8 cellular contexts compared by ENCODE assay signal in genomic region chr11:78139422-78140391, GRCh38. TPM values are rescaled to one million over a fixed set of nuclear protein-coding genes. Genes with fewer than 3 reads are reported as not detected.
DNase-seq lines count a peak whose midpoint lies in the region; ATAC-seq and TF ChIP-seq lines count a peak whose summit lies in the region.

Gene ALG8 (minus strand): TSS chr11:78139626. CDS start chr11:78139588, 38 bp downstream.

- peaks cover 14% of the 10 kb centered on the region for H3K36me3 Mint-ChIP-seq in T-helper 17 cell (ENCODE audit: low read depth)

- DNase-seq in NCI-H1694 treated with DMSO at 0.1 percent for 48 hours (lab: John Stamatoyannopoulos, UW) (peak; percentile 84), T-helper 17 cell (peak; percentile 90 to 98 (median 94)), left ventricle myocardium superior (peak; percentile 98), pulmonary artery endothelial cell (ENCODE audit: low read depth, low spot score) (peak; percentile 81), uterus (peak; percentile 93 to 97)

- intact Hi-C loops in left ventricle myocardium superior (cut with micrococcal nuclease) (no loop called here), uterus (cut with DNase I; ENCODE audit: low total_unique reads) (no loop called here)

- peak within 1 kb of the TSS; percentile 66 for H3K27ac ChIP-seq in angular gyrus (ENCODE audit: low read depth, low read length)
- peak within 1 kb of the TSS; percentile 67 to 68 for H3K27ac ChIP-seq in uterus

- H3K27ac Mint-ChIP-seq in T-helper 17 cell, result peak within 1 kb of the TSS; percentile 86

- H3K27me3 ChIP-seq in uterus, result no peaks in the 10 kb centered on the region

- no peaks in the 10 kb centered on the region for H3K36me3 ChIP-seq in uterus

- TF ChIP-seq POLR2A in GM15510 (IDR thresholded peaks at IDR 0.05; ENCODE audit: borderline replicate concordance, extremely low read depth, insufficient read length), result peak; percentile 95
- peak in 1 of 2 donors; percentile 57 for TF ChIP-seq POLR2A in uterus (IDR thresholded peaks at IDR 0.05)

- TF ChIP-seq CTCF in uterus (IDR thresholded peaks at IDR 0.05), result no peak

- ATAC-seq in HG02885 (IDR thresholded peaks at IDR 0.05; ENCODE audit: poor library complexity, unreplicated experiment), result peak; percentile 94
- ATAC-seq in T-helper 17 cell, result peak; percentile 92
- peak; percentile 99 for ATAC-seq in left ventricle myocardium superior

- H3K9me3 ChIP-seq in T-helper 17 cell (ENCODE audit: control insufficient read depth, low read length, poor library complexity, severe bottlenecking) (no peaks in the 10 kb centered on the region), uterus (no peaks in the 10 kb centered on the region)

- peak within 1 kb of the TSS; percentile 60 to 79 for H3K4me3 ChIP-seq in uterus

- no peaks in the 10 kb centered on the region for H3K4me1 ChIP-seq in uterus

- H3K27me3 Mint-ChIP-seq in T-helper 17 cell, result no peaks in the 10 kb centered on the region

- peak within 1 kb of the TSS; percentile 92 for H3K4me3 Mint-ChIP-seq in T-helper 17 cell

- peaks cover 29% of the 10 kb centered on the region for H3K4me1 Mint-ChIP-seq in T-helper 17 cell

RNA-seq across cellular contexts. Expression of gene ALG8, which starts in this region (rescaled TPM):
- total RNA-seq in T-helper 17 cell, result 10 to 100 TPM; 17.2 to 25.8 TPM
- total RNA-seq in left ventricle myocardium superior, result 12.6 TPM
- total RNA-seq in pulmonary artery endothelial cell, result 29.4 and 31.4 TPM in 2 replicates
- total RNA-seq in uterus, result 10 to 100 TPM; 26.5 to 43.4 (median 30.8) TPM

Comparison
In these comparisons a context has a peak if more than half of its experiments do, and no peak if none do; other contexts are left out.
1. Peak in every context shown above with its lines: DNase-seq, ATAC-seq, H3K4me3 ChIP-seq and H3K27ac ChIP-seq.